1 cellular context compared by ENCODE assay signal in genomic region chr16:57185945-57186629, GRCh38.
A peak's percentile ranks its signal among the peaks of the same experiment; 100 is the strongest.
TF ChIP-seq lines count a peak whose summit lies in the region.

TSS of gene PSME3IP1 (minus strand) at chr16:57186039. CDS start at chr16:57173854, 12,185 bp downstream.
TSS of gene RSPRY1 (plus strand) at chr16:57186329. CDS start at chr16:57204659, 18,330 bp downstream.

TF ChIP-seq in H1, 55 proteins besides CTCF, POLR2A, EP300 and RAD21:
- TF ChIP-seq, protein P1, sequence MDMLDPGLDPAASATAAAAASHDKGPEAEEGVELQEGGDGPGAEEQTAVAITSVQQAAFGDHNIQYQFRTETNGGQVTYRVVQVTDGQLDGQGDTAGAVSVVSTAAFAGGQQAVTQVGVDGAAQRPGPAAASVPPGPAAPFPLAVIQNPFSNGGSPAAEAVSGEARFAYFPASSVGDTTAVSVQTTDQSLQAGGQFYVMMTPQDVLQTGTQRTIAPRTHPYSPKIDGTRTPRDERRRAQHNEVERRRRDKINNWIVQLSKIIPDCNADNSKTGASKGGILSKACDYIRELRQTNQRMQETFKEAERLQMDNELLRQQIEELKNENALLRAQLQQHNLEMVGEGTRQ (IDR thresholded peaks at IDR 0.05; ENCODE audit: low read length), result peak; percentile 96
- TF ChIP-seq RXRA (IDR thresholded peaks at IDR 0.05; ENCODE audit: insufficient read depth, low read depth, low read length), result no peak
- TF ChIP-seq JUND (IDR thresholded peaks at IDR 0.05; ENCODE audit: low read length), result no peak
- TF ChIP-seq ASH2L (IDR thresholded peaks at IDR 0.05; ENCODE audit: low read length), result peak; percentile 25
- TF ChIP-seq CBX5 (IDR thresholded peaks at IDR 0.05; ENCODE audit: low read depth, low read length), result no peak
- TF ChIP-seq TAF1 (IDR thresholded peaks at IDR 0.05; ENCODE audit: low read depth, low read length), result peak; percentile 44
- TF ChIP-seq SRF (IDR thresholded peaks at IDR 0.05; ENCODE audit: low read depth, low read length), result no peak
- peak; percentile 84; the same call in 1 of the 2 replicates for TF ChIP-seq GTF2F1 (IDR thresholded peaks at IDR 0.05; ENCODE audit: borderline replicate concordance, low read depth, low read length)
- TF ChIP-seq, protein P2, sequence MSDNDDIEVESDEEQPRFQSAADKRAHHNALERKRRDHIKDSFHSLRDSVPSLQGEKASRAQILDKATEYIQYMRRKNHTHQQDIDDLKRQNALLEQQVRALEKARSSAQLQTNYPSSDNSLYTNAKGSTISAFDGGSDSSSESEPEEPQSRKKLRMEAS (IDR thresholded peaks at IDR 0.05), result peak; percentile 61; the same call in 1 of the 2 replicates
- no peak for TF ChIP-seq CBX8 (IDR thresholded peaks at IDR 0.05; ENCODE audit: borderline replicate concordance, low read depth, low read length)
- TF ChIP-seq EGR1 (IDR thresholded peaks at IDR 0.05; ENCODE audit: borderline replicate concordance, low read depth, low read length), result peak; percentile 52; the same call in 1 of the 2 replicates
- no peak for TF ChIP-seq SIRT6 (IDR thresholded peaks at IDR 0.05; ENCODE audit: low read length)
- peak; percentile 89; the same call in 1 of the 2 replicates for TF ChIP-seq SP1 (IDR thresholded peaks at IDR 0.05; ENCODE audit: low read depth, low read length)
- peak in 1 of 2 experiments; percentile 75; a peak in 1 of 4 replicates for TF ChIP-seq HDAC2 (IDR thresholded peaks at IDR 0.05; ENCODE audit: borderline replicate concordance in 1 of 2, low read depth in 2 of 2, low read length in 2 of 2)
- TF ChIP-seq TBP (IDR thresholded peaks at IDR 0.05; ENCODE audit: low read depth, low read length), result 0 out of 2 replicates have a peak, but pooled peaks have one; percentile 57
- TF ChIP-seq RBBP5 (IDR thresholded peaks at IDR 0.05; ENCODE audit: borderline replicate concordance, low read depth, low read length), result no peak; the same call in 1 of the 2 replicates
- TF ChIP-seq E2F6 (IDR thresholded peaks at IDR 0.05), result no peak; the same call in 1 of the 2 replicates
- peak; percentile 66; the same call in 1 of the 2 replicates for TF ChIP-seq SP4 (IDR thresholded peaks at IDR 0.05; ENCODE audit: low read length)
- peak; percentile 50; the same call in 1 of the 2 replicates for TF ChIP-seq POLR2AphosphoS5 (IDR thresholded peaks at IDR 0.05; ENCODE audit: low read depth, low read length)
- no peak for TF ChIP-seq SIX5 (IDR thresholded peaks at IDR 0.05; ENCODE audit: low read depth, low read length)
- TF ChIP-seq CEBPB (IDR thresholded peaks at IDR 0.05; ENCODE audit: low read depth, low read length), result no peak
- TF ChIP-seq NRF1 (IDR thresholded peaks at IDR 0.05; ENCODE audit: low read depth, low read length), result no peak
- peak in 1 of 2 experiments; percentile 31; a peak in 2 of 4 replicates for TF ChIP-seq SIN3A (conservative IDR thresholded peaks at IDR 0.05 in 1 of 2, IDR thresholded peaks at IDR 0.05 in 1 of 2; ENCODE audit: low read depth in 1 of 2, low read length in 2 of 2)
- TF ChIP-seq PHF8 (conservative IDR thresholded peaks at IDR 0.05; ENCODE audit: low read depth, low read length), result peak; percentile 63
- no peak for TF ChIP-seq TCF12 (IDR thresholded peaks at IDR 0.05; ENCODE audit: low read depth, low read length)
- TF ChIP-seq JUN (IDR thresholded peaks at IDR 0.05; ENCODE audit: low read depth, low read length), result no peak
- peak; percentile 74; the same call in 1 of the 2 replicates for TF ChIP-seq GABPA (IDR thresholded peaks at IDR 0.05; ENCODE audit: borderline replicate concordance, insufficient read depth, low read length)
- peak; percentile 26; the same call in 1 of the 2 replicates for TF ChIP-seq SP2 (IDR thresholded peaks at IDR 0.05; ENCODE audit: low read length)
- peak; percentile 91 for TF ChIP-seq YY1 (IDR thresholded peaks at IDR 0.05; ENCODE audit: low read depth, low read length)
- TF ChIP-seq CREB1 (IDR thresholded peaks at IDR 0.05), result peak; percentile 92
- 0 out of 2 replicates have a peak, but pooled peaks have one; percentile 45 for TF ChIP-seq ATF3 (IDR thresholded peaks at IDR 0.05; ENCODE audit: insufficient read depth, low read depth, low read length)
- peak; percentile 60; the same call in 1 of the 2 replicates for TF ChIP-seq CHD2 (IDR thresholded peaks at IDR 0.05; ENCODE audit: low read length)
